Comparison of ENCODE assay signal across 8 cellular contexts in genomic region chr7:148912758-148913541, GRCh38. TPM values are rescaled to one million over a fixed set of nuclear protein-coding genes. Genes with fewer than 3 reads are reported as not detected.
A peak's percentile ranks its signal among the peaks of the same experiment; 100 is the strongest.
DNase-seq lines count a peak whose midpoint lies in the region; ATAC-seq, FAIRE-seq and TF ChIP-seq lines count a peak whose summit lies in the region.

No MANE protein-coding gene starts in this region.

- no peak for DNase-seq in GM12892 (ENCODE audit: insufficient read length)
- peak; percentile 19 for DNase-seq in OCI-LY7 (ENCODE audit: low spot score)
- peak; percentile 21 for DNase-seq in bronchial epithelial cell (ENCODE audit: low read depth)
- no peak for DNase-seq in mammary epithelial cell
- DNase-seq in DMS 273 treated with DMSO at 0.1 percent for 48 hours (lab: John Stamatoyannopoulos, UW), result no peak
- no peak for DNase-seq in ureter (ENCODE audit: low spot score)

- FAIRE-seq in GM12892 (lab: Jason Lieb, UNC), result peak; percentile 85
- no peak for FAIRE-seq in bronchial epithelial cell (lab: Jason Lieb, UNC)

- no peak overlapping the region for H3K9ac ChIP-seq in mammary epithelial cell (ENCODE audit: insufficient read depth, low read length)

- no peak for TF ChIP-seq POLR2A in GM12892 (IDR thresholded peaks at IDR 0.05; ENCODE audit: low read depth, low read length)

- H3K4me3 ChIP-seq in OCI-LY7 (ENCODE audit: low read depth, low read length, poor library complexity, severe bottlenecking) (no peak overlapping the region), bronchial epithelial cell (ENCODE audit: low read depth, low read length) (no peak overlapping the region), mammary epithelial cell (replicated peaks in 1 of 3; ENCODE audit: insufficient read depth in 1 of 3, low read depth in 2 of 3, low read length in 3 of 3) (no peak overlapping the region)

- in situ Hi-C loops in mammary epithelial cell (cut with MboI; ENCODE audit: low sequenced_read_pairs in 2 of 2), result no loop called here

- CTCF ChIA-PET in OCI-LY7 (lab: Charles Lee; ENCODE audit: unreplicated experiment), result interaction anchor here (0.6 kb wide), 1 partner anchor 63 kb away, joined by 3 read pairs; no protein-coding TSS in a partner anchor
- CTCF ChIA-PET in mammary epithelial cell (lab: Charles Lee; ENCODE audit: low non-redundant PET), result no interaction called here

- no peaks in the 10 kb centered on the region for H3K9me3 ChIP-seq in OCI-LY7 (ENCODE audit: low read length)
- no peaks in the 10 kb centered on the region for H3K9me3 ChIP-seq in mammary epithelial cell (replicated peaks; ENCODE audit: insufficient read depth, low read length)

- WGBS in mammary epithelial cell (ENCODE audit: low coverage, missing lambda C conversion rate), result 76% methylated on average over 8 of the region's 8 CpGs

- TF ChIP-seq CTCF in OCI-LY7 (conservative IDR thresholded peaks at IDR 0.05; ENCODE audit: low read length), result no peak
- TF ChIP-seq CTCF in bronchial epithelial cell (IDR thresholded peaks at IDR 0.05; ENCODE audit: insufficient read depth, low read length, severe bottlenecking), result no peak
- no peak for TF ChIP-seq CTCF in mammary epithelial cell (conservative IDR thresholded peaks at IDR 0.05 in 1 of 2, IDR thresholded peaks at IDR 0.05 in 1 of 2; ENCODE audit: extremely low read depth in 1 of 2, insufficient read depth in 1 of 2, low read depth in 1 of 2, low read length in 2 of 2)

- H3K4me2 ChIP-seq in OCI-LY7 (ENCODE audit: low read length) (peak overlapping the region; percentile 28), mammary epithelial cell (ENCODE audit: insufficient read depth, low read depth, low read length) (no peak overlapping the region)

- no peaks in the 10 kb centered on the region for H3K9me2 ChIP-seq in OCI-LY7 (ENCODE audit: insufficient read depth, low read length)

- H3K4me1 ChIP-seq in OCI-LY7 (ENCODE audit: insufficient read depth, low read length, poor library complexity, severe bottlenecking) (peaks cover 33% of the 10 kb centered on the region), mammary epithelial cell (ENCODE audit: insufficient read depth, low read length) (peaks cover 9% of the 10 kb centered on the region)

- intact Hi-C loops in OCI-LY7 (cut with micrococcal nuclease; ENCODE audit: unreplicated experiment), result no loop called here
- intact Hi-C loops in mammary epithelial cell (cut with micrococcal nuclease), result no loop called here

- H3K27ac ChIP-seq in OCI-LY7 (ENCODE audit: low read depth, low read length, poor library complexity, severe bottlenecking) (no peak overlapping the region), mammary epithelial cell (ENCODE audit: insufficient read depth, low read depth, low read length) (no peak overlapping the region)

- H3K79me2 ChIP-seq in OCI-LY7 (ENCODE audit: insufficient read depth, low read depth, low read length) (no peaks in the 10 kb centered on the region), mammary epithelial cell (ENCODE audit: insufficient read depth, low read length) (no peaks in the 10 kb centered on the region)

- H3K36me3 ChIP-seq in OCI-LY7 (ENCODE audit: insufficient read depth, low read length) (no peaks in the 10 kb centered on the region), bronchial epithelial cell (ENCODE audit: control insufficient read depth, insufficient read depth, low read length) (no peaks in the 10 kb centered on the region), mammary epithelial cell (ENCODE audit: insufficient read depth, low read length) (no peaks in the 10 kb centered on the region)

- H4K20me1 ChIP-seq in OCI-LY7 (ENCODE audit: insufficient read depth, low read length), result no peaks in the 10 kb centered on the region
- no peaks in the 10 kb centered on the region for H4K20me1 ChIP-seq in mammary epithelial cell (ENCODE audit: insufficient read depth, low read length)

- H2AFZ ChIP-seq in OCI-LY7 (ENCODE audit: low read length) (no peak overlapping the region), mammary epithelial cell (ENCODE audit: low read depth, low read length) (no peak overlapping the region)

- dilution Hi-C loops in mammary epithelial cell (cut with HindIII; ENCODE audit: low sequenced_read_pairs), result no loop called here

- ATAC-seq in GM21786 (IDR thresholded peaks at IDR 0.05; ENCODE audit: unreplicated experiment) (peak; percentile 51), GM19328 (IDR thresholded peaks at IDR 0.05; ENCODE audit: unreplicated experiment) (no peak)

- BruUV-seq in OCI-LY7 (replicated peaks; lab: Mats Ljungman, UMichigan) (no TSS peak), mammary epithelial cell (replicated peaks; lab: Mats Ljungman, UMichigan) (no TSS peak)

- POLR2A ChIA-PET in OCI-LY7 (lab: Charles Lee), result interaction anchor here (0.7 to 1.5 kb wide), 6 partner anchors 23 to 872 kb away, joined by 3 to 6 read pairs (median 4); no protein-coding TSS in a partner anchor

- H3K27me3 ChIP-seq in bronchial epithelial cell (ENCODE audit: control insufficient read depth, insufficient read depth, low read length) (no peaks in the 10 kb centered on the region), mammary epithelial cell (ENCODE audit: insufficient read depth, low read length) (no peaks in the 10 kb centered on the region)

RNA-seq across cellular contexts. Expression of gene EZH2, which starts 28.9 kb away (rescaled TPM):
- polyA plus RNA-seq in GM12892 (2012; ENCODE audit: missing spikeins), result 49.0 TPM
- 45.5 and 60.2 TPM in 2 replicates for total RNA-seq in OCI-LY7 (2014; rRNA removed; shearing (Covaris generic))
- total RNA-seq in OCI-LY7 (2022) (72.2 and 73.3 TPM in 2 replicates), bronchial epithelial cell (6.6 and 10.9 TPM in 2 replicates), mammary epithelial cell (10 to 100 TPM in 1 of 2 donors, 1 to 10 TPM in 1; 4.8 to 24.1 TPM), ureter (3.6 TPM)
- 17.7 TPM for polyA plus RNA-seq in mammary epithelial cell
- polyA minus RNA-seq in mammary epithelial cell, result 16.7 TPM

Comparison
In these comparisons a context has a peak if more than half of its experiments do, and no peak if none do; other contexts are left out.
1. DNase-seq: peak in OCI-LY7 (single experiment) and bronchial epithelial cell (single experiment); none in GM12892 (single experiment), mammary epithelial cell (single experiment), DMS 273 treated with DMSO at 0.1 percent for 48 hours (single experiment) and ureter (single experiment).